Comparison of ENCODE assay signal across 8 cellular contexts in the genomic region with DNA sequence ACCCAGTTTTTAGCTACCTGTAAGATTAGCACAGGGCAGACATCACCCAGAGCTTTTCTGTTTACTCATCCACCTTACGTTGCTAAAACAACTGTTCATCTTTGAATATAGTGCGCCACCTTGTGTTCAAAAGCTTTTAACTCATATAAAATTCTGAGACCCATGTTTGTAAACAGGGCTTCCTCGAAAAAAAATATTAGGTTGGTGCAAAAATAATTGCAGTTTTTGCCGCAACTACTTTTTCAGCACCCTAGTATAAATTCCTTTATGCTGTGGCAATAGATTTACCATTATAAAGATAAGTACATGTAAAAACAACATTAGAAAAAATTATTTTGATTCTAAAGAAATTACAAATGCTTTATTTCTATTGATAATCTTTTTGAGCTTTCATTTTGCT.
DNase-seq lines count a peak whose midpoint lies in the region; ATAC-seq, FAIRE-seq and TF ChIP-seq lines count a peak whose summit lies in the region.

No MANE protein-coding gene starts in this region.

- H3K27me3 ChIP-seq in left lung (no peaks in the 10 kb centered on the region), upper lobe of left lung (no peaks in the 10 kb centered on the region)

- 12 to 13% methylated on average over 4 of the region's 4 CpGs for WGBS in upper lobe of left lung, 2 donors

- no peaks in the 10 kb centered on the region for H3K4me1 Mint-ChIP-seq in chondrocyte (ENCODE audit: low read depth)

- H3K9me3 ChIP-seq in left lung (no peaks in the 10 kb centered on the region), upper lobe of left lung (no peaks in the 10 kb centered on the region)

- no peak for TF ChIP-seq EP300 in upper lobe of left lung (IDR thresholded peaks at IDR 0.05)

- FAIRE-seq in A204.1 (lab: Jason Lieb, UNC), result peak; percentile 97
- peak; percentile 41 for FAIRE-seq in H54 (lab: Jason Lieb, UNC)

- intact Hi-C loops in left lung (cut with DNase I), result loop anchor here in 1 of 2 donors (10.0 kb wide), 2 partner anchors 572 to 862 kb away; no protein-coding TSS in a partner anchor

- no peaks in the 10 kb centered on the region for H3K27me3 Mint-ChIP-seq in chondrocyte (ENCODE audit: low read depth)

- ATAC-seq in left lung (peak; percentile 92), upper lobe of left lung (ENCODE audit: low FRiP score in 2 of 2) (peak in 1 of 2 donors; percentile 85)

- no peaks in the 10 kb centered on the region for H3K4me1 ChIP-seq in left lung
- no peaks in the 10 kb centered on the region for H3K4me1 ChIP-seq in upper lobe of left lung

- peak; percentile 87 for DNase-seq in ELR (ENCODE audit: low read depth)
- DNase-seq in H54 (ENCODE audit: insufficient read length, low spot score), result peak; percentile 17
- DNase-seq in LHCN-M2 (ENCODE audit: low read depth), result peak; percentile 81
- peak; percentile 14 for DNase-seq in OCI-M2 (lab: John Stamatoyannopoulos, UW; ENCODE audit: unreplicated experiment)
- no peak for DNase-seq in chondrocyte (ENCODE audit: low spot score)
- DNase-seq in left lung, result no peak
- no peak for DNase-seq in upper lobe of left lung

- H3K9me3 Mint-ChIP-seq in chondrocyte (ENCODE audit: low read depth), result no peaks in the 10 kb centered on the region

- H3K27ac Mint-ChIP-seq in chondrocyte (ENCODE audit: unreplicated experiment), result no peak overlapping the region

- no peaks in the 10 kb centered on the region for H3K36me3 Mint-ChIP-seq in chondrocyte (ENCODE audit: low read depth)

- TF ChIP-seq CTCF in chondrocyte (IDR thresholded peaks at IDR 0.05), result peak; percentile 90
- TF ChIP-seq CTCF in left lung (IDR thresholded peaks at IDR 0.05), result peak; percentile 36 to 49
- peak; percentile 37 to 68 (median 46) for TF ChIP-seq CTCF in upper lobe of left lung (IDR thresholded peaks at IDR 0.05)

- H3K27ac ChIP-seq in left lung (no peak overlapping the region), upper lobe of left lung (no peak overlapping the region)

- H3K4me3 ChIP-seq in left lung, result no peak overlapping the region
- H3K4me3 ChIP-seq in upper lobe of left lung, result no peak overlapping the region

- peaks cover 0 to 5% of the 10 kb centered on the region in 2 donors for H3K36me3 ChIP-seq in left lung
- H3K36me3 ChIP-seq in upper lobe of left lung, result peaks cover 0 to 8% (median 3%) of the 10 kb centered on the region in 4 donors

- TF ChIP-seq POLR2A in H54 (IDR thresholded peaks at IDR 0.05; ENCODE audit: low read depth, low read length) (no peak), upper lobe of left lung (IDR thresholded peaks at IDR 0.05) (no peak)

- H3K4me3 Mint-ChIP-seq in chondrocyte (ENCODE audit: unreplicated experiment), result no peak overlapping the region

Comparison
In these comparisons a context has a peak if more than half of its experiments do, and no peak if none do; other contexts are left out.
1. DNase-seq: peak in ELR (single experiment), H54 (single experiment), LHCN-M2 (single experiment) and OCI-M2 (single experiment); none in chondrocyte (single experiment), left lung (0 of 2) and upper lobe of left lung (0 of 2).
2. Peak in every context shown above with its lines, with median percentiles within 50 percentile points of each other: CTCF ChIP-seq.